In genomic region chr7:155263522-155264197, GRCh38 we compare ENCODE assay signal across 20 cellular contexts. TPM values are rescaled to one million over a fixed set of nuclear protein-coding genes. Genes with fewer than 3 reads are reported as not detected.
DNase-seq lines count a peak whose midpoint lies in the region; ATAC-seq and TF ChIP-seq lines count a peak whose summit lies in the region.
"Had no signal": no experiment of that assay in that cellular context is flagged by ENCODE, and none has a peak within 500 bp of the region (broad histone marks: within the 10 kb centered on the region; RNA-seq: fewer than 3 reads in every experiment).

No MANE protein-coding gene starts in this region.

- TF ChIP-seq CTCF in AG09319 (IDR thresholded peaks at IDR 0.05; ENCODE audit: low read depth, low read length) (peak; percentile 7), GM23338 (conservative IDR thresholded peaks at IDR 0.05; ENCODE audit: low read depth in 2 of 2) (peak; percentile 43 to 59), PC-9 (conservative IDR thresholded peaks at IDR 0.05) (no peak; the same call in 1 of the 2 replicates), epithelial cell of proximal tubule (conservative IDR thresholded peaks at IDR 0.05; ENCODE audit: low read depth, low read length) (peak; percentile 29), heart left ventricle (IDR thresholded peaks at IDR 0.05) (no peak)

- 82 to 91% (median 86%) methylated on average over 11 to 12 of the region's 12 CpGs for WGBS in heart left ventricle, 4 donors

- H3K36me3 Mint-ChIP-seq in GM23338 (ENCODE audit: low read depth): no peaks in the 10 kb centered on the region; the same call in 2 of the 3 replicates
- no peaks in the 10 kb centered on the region for H3K36me3 Mint-ChIP-seq in T-cell

- H3K4me1 Mint-ChIP-seq in GM23338: peaks cover 8% of the 10 kb centered on the region; the same call in 2 of the 3 replicates
- H3K4me1 Mint-ChIP-seq in T-cell: no peaks in the 10 kb centered on the region

- H3K27ac ChIP-seq in GM23338 (ENCODE audit: low read depth): no peak overlapping the region
- H3K27ac ChIP-seq in PC-9: no peak overlapping the region
- no peak overlapping the region for H3K27ac ChIP-seq in heart left ventricle
- H3K27ac ChIP-seq: adrenal gland, SJSA1, skin epidermis, uterus had no signal

- TSS peak; percentile 69 for BruUV-seq in PC-9 (replicated peaks; lab: Mats Ljungman, UMichigan)

- H3K9me2 ChIP-seq in GM23338 (ENCODE audit: insufficient read depth): no peaks in the 10 kb centered on the region
- H3K9me2 ChIP-seq in PC-9 (ENCODE audit: insufficient read depth): no peaks in the 10 kb centered on the region

- H3K4me3 Mint-ChIP-seq in GM23338: no peak overlapping the region
- H3K4me3 Mint-ChIP-seq in T-cell: no peak overlapping the region

- H4K20me1 ChIP-seq in GM23338 (replicated peaks; ENCODE audit: insufficient read depth): no peaks in the 10 kb centered on the region
- H4K20me1 ChIP-seq in PC-9 (ENCODE audit: insufficient read depth): no peaks in the 10 kb centered on the region

- no peak overlapping the region for H3K4me3 ChIP-seq in GM23338
- no peak overlapping the region for H3K4me3 ChIP-seq in PC-9
- no peak overlapping the region for H3K4me3 ChIP-seq in epithelial cell of proximal tubule (ENCODE audit: low read depth, low read length)
- H3K4me3 ChIP-seq in heart left ventricle: no peak overlapping the region
- H3K4me3 ChIP-seq: adrenal gland, SJSA1, skin epidermis, uterus had no signal

- DNase-seq in AG09319 (ENCODE audit: extremely low read depth, low read depth) (no peak), GM23338 (ENCODE audit: low spot score) (no peak), PC-9 (no peak), epithelial cell of proximal tubule (ENCODE audit: low read depth) (no peak), HuH-7.5 (ENCODE audit: low spot score) (no peak), heart left ventricle (no peak), T-cell (no peak)
- DNase-seq: adrenal gland; central memory CD4-positive, alpha-beta T cell; effector CD8-positive, alpha-beta T cell; hippocampal formation; NCI-H1092; NCI-H526 treated with DMSO at 0.1 percent for 48 hours; stimulated activated CD4-positive, alpha-beta T cell treated with anti-CD3 and anti-CD28 coated beads, Interleukin-4, amount 100 ng/mL, for 24 hours; substantia nigra; T1000; uterus had no signal

- H3K4me1 ChIP-seq in GM23338 (ENCODE audit: insufficient read depth) (no peaks in the 10 kb centered on the region), PC-9 (replicated peaks; ENCODE audit: insufficient read depth) (peaks cover 16% of the 10 kb centered on the region), heart left ventricle (peaks cover 0 to under 1% (median 0%) of the 10 kb centered on the region in 12 donors)
- H3K4me1 ChIP-seq: adrenal gland, SJSA1, uterus had no signal

- H3K9me3 ChIP-seq in PC-9 (ENCODE audit: insufficient read depth, low read depth) (no peaks in the 10 kb centered on the region), heart left ventricle (no peaks in the 10 kb centered on the region)
- H3K9me3 ChIP-seq: adrenal gland, SJSA1, uterus had no signal

- no peaks in the 10 kb centered on the region for H3K36me3 ChIP-seq in GM23338 (ENCODE audit: insufficient read depth)
- H3K36me3 ChIP-seq in PC-9 (ENCODE audit: low read depth): no peaks in the 10 kb centered on the region
- no peaks in the 10 kb centered on the region for H3K36me3 ChIP-seq in heart left ventricle
- H3K36me3 ChIP-seq: adrenal gland, SJSA1, uterus had no signal

- H3K27ac Mint-ChIP-seq in GM23338 (no peak overlapping the region), T-cell (no peak overlapping the region)

- H3K9me3 Mint-ChIP-seq in GM23338: peaks cover 1% of the 10 kb centered on the region
- no peaks in the 10 kb centered on the region for H3K9me3 Mint-ChIP-seq in T-cell

- no peak overlapping the region for H3K4me2 ChIP-seq in GM23338
- peak overlapping the region; percentile 38 for H3K4me2 ChIP-seq in PC-9

- H3K27me3 ChIP-seq in GM23338 (ENCODE audit: insufficient read depth) (no peaks in the 10 kb centered on the region), PC-9 (ENCODE audit: insufficient read depth, low read depth) (peaks cover 6% of the 10 kb centered on the region; the same call in 1 of the 2 replicates), heart left ventricle (peaks cover 0 to 20% (median 0%) of the 10 kb centered on the region in 9 donors)
- H3K27me3 ChIP-seq: SJSA1, uterus had no signal

- TF ChIP-seq POLR2A in heart left ventricle (IDR thresholded peaks at IDR 0.05): no peak

- H2AFZ ChIP-seq in GM23338: no peak overlapping the region
- H2AFZ ChIP-seq in PC-9: no peak overlapping the region

- H3K79me2 ChIP-seq in GM23338 (replicated peaks; ENCODE audit: insufficient read depth) (no peaks in the 10 kb centered on the region), PC-9 (ENCODE audit: low read depth) (no peaks in the 10 kb centered on the region)

- CTCF ChIA-PET in PC-9 (lab: Charles Lee) (no interaction called here), T-cell (lab: Charles Lee) (no interaction called here)

- H3K27me3 Mint-ChIP-seq in GM23338 (ENCODE audit: insufficient read depth, low read depth, poor library complexity) (no peaks in the 10 kb centered on the region), T-cell (no peaks in the 10 kb centered on the region)

- intact Hi-C loops in PC-9 (cut with micrococcal nuclease; ENCODE audit: unreplicated experiment) (loop anchor here (1.0 to 2.0 kb wide), 2 partner anchors 33 kb away; partner anchors contain the start of gene INSIG1), heart left ventricle (cut with DNase I) (no loop called here)

- no peaks in the 10 kb centered on the region for H3F3A ChIP-seq in GM23338 (replicated peaks; ENCODE audit: low read depth)
- peaks cover 12% of the 10 kb centered on the region; the same call in 1 of the 2 replicates for H3F3A ChIP-seq in PC-9 (ENCODE audit: insufficient read depth, low read depth)

- ATAC-seq in GM23338 (no peak; the same call in 2 of the 3 replicates), heart left ventricle (no peak), T-cell (replicated peaks in 1 of 4) (no peak), GM19395 (IDR thresholded peaks at IDR 0.05; ENCODE audit: unreplicated experiment) (no peak)

- POLR2A ChIA-PET in PC-9 (lab: Charles Lee; ENCODE audit: unreplicated experiment) (no interaction called here), T-cell (lab: Charles Lee) (no interaction called here)

TF ChIP-seq in GM23338, 12 proteins besides CTCF, POLR2A, EP300 and RAD21 (continues in another document):
- TF ChIP-seq EZH2 (IDR thresholded peaks at IDR 0.05; ENCODE audit: low read depth, unreplicated experiment) (no peak), ETS1 (IDR thresholded peaks at IDR 0.05) (no peak), ZNF331 (CRISPR knock-in tag; IDR thresholded peaks at IDR 0.05; ENCODE audit: low read depth) (no peak), JUNB (IDR thresholded peaks at IDR 0.05; ENCODE audit: unreplicated experiment) (no peak), EZH2phosphoT487 (IDR thresholded peaks at IDR 0.05; ENCODE audit: unreplicated experiment) (no peak), POLR2AphosphoS5 (IDR thresholded peaks at IDR 0.05; ENCODE audit: low read depth) (no peak), NANOG (IDR thresholded peaks at IDR 0.05; ENCODE audit: borderline replicate concordance) (no peak), STAT1 (IDR thresholded peaks at IDR 0.05; ENCODE audit: unreplicated experiment) (no peak), ZNF114 (CRISPR knock-in tag; IDR thresholded peaks at IDR 0.05) (no peak)

RNA-seq across cellular contexts. Expression of gene INSIG1, which starts 34.0 kb away (rescaled TPM):
- total RNA-seq in GM23338 (2014; rRNA removed; shearing (Covaris generic)): 106 and 131 TPM in 2 replicates
- polyA plus RNA-seq in GM23338 (2016; fragmentation: Nextera tagmentation; extraction: Ambion mirVana): 70.3 and 71.5 TPM in 2 replicates
- 75.7 and 103 TPM in 2 replicates for total RNA-seq in PC-9 (2021)
- total RNA-seq in epithelial cell of proximal tubule: 392 and 505 TPM in 2 replicates
- 10 to 100 TPM in 7 of 9 donors, 1 to 10 TPM in 2; 7.9 to 24.5 (median 13.3) TPM for total RNA-seq in heart left ventricle
- 10 to 100 TPM in 1 of 2 donors, 1 to 10 TPM in 1; 5.2 to 22.3 TPM for polyA plus RNA-seq in heart left ventricle
- total RNA-seq in T-cell: 10 to 100 TPM; 38.0 to 47.3 (median 42.4) TPM

Comparison
In these comparisons a context has a peak if more than half of its experiments do, and no peak if none do; other contexts are left out.
1. CTCF ChIP-seq: peak in AG09319 (single experiment), GM23338 (2 of 2) and epithelial cell of proximal tubule (single experiment); none in PC-9 (single experiment) and heart left ventricle (0 of 12).